8 cellular contexts compared by ENCODE assay signal in genomic region chrX:46447384-46447783, GRCh38.
DNase-seq lines count a peak whose midpoint lies in the region; ATAC-seq and TF ChIP-seq lines count a peak whose summit lies in the region.

No MANE protein-coding gene starts in this region.

- no peak overlapping the region for H2AFZ ChIP-seq in neuron (ENCODE audit: low read depth, low read length)

- H3K27me3 ChIP-seq in NT2/D1 (ENCODE audit: insufficient read depth, insufficient read length) (no peaks in the 10 kb centered on the region), endodermal cell (ENCODE audit: control insufficient read depth, insufficient read depth, low read length, poor library complexity, severe bottlenecking) (no peaks in the 10 kb centered on the region), neuron (ENCODE audit: insufficient read depth, low read length) (no peaks in the 10 kb centered on the region)

- H3K27me3 Mint-ChIP-seq in endodermal cell (ENCODE audit: insufficient read depth), result no peaks in the 10 kb centered on the region

- H3K27ac ChIP-seq in endodermal cell (ENCODE audit: low read depth, low read length), result no peak overlapping the region

- WGBS in endodermal cell (ENCODE audit: insufficient coverage in 1 of 2, insufficient read length in 1 of 2), 2 experiments, result 0 to 3% methylated on average over 2 to 13 of the region's 16 CpGs

- peaks cover 5% of the 10 kb centered on the region for H3K4me1 Mint-ChIP-seq in endodermal cell

- H3K4me3 ChIP-seq in NT2/D1 (ENCODE audit: insufficient read length, low read depth) (peak overlapping the region; percentile 67), endodermal cell (ENCODE audit: low read length) (peak overlapping the region; percentile 87), neuron (ENCODE audit: low read length) (peak overlapping the region; percentile 69)

- TF ChIP-seq CTCF in endodermal cell (conservative IDR thresholded peaks at IDR 0.05), result no peak

- peaks cover 57% of the 10 kb centered on the region for H3K9me3 Mint-ChIP-seq in endodermal cell

- H3K9me3 ChIP-seq in NT2/D1 (ENCODE audit: insufficient read depth, low read length), result no peaks in the 10 kb centered on the region
- no peaks in the 10 kb centered on the region for H3K9me3 ChIP-seq in endodermal cell (ENCODE audit: control insufficient read depth, low read length)
- H3K9me3 ChIP-seq in neuron (ENCODE audit: low read length), result no peaks in the 10 kb centered on the region

- peak overlapping the region; percentile 97 for H3K27ac Mint-ChIP-seq in endodermal cell

- H3K4me1 ChIP-seq in NT2/D1 (ENCODE audit: insufficient read depth, insufficient read length) (peaks cover 4% of the 10 kb centered on the region), endodermal cell (ENCODE audit: control insufficient read depth, insufficient read depth, low read length) (no peaks in the 10 kb centered on the region), neuron (ENCODE audit: insufficient read depth, low read length) (peaks cover 11% of the 10 kb centered on the region)

- H3K36me3 ChIP-seq in NT2/D1 (ENCODE audit: insufficient read depth, insufficient read length, low read length) (peaks cover 41% of the 10 kb centered on the region), endodermal cell (ENCODE audit: control insufficient read depth, insufficient read depth, low read length) (peaks cover 2% of the 10 kb centered on the region), neuron (ENCODE audit: insufficient read depth, low read length) (peaks cover 16% of the 10 kb centered on the region)

- H3K36me3 Mint-ChIP-seq in endodermal cell (ENCODE audit: low read depth), result peaks cover 14% of the 10 kb centered on the region

- H3K4me3 Mint-ChIP-seq in endodermal cell, result peak overlapping the region; percentile 80

- DNase-seq in activated T-cell treated with anti-CD3 and anti-CD28 coated beads for 48 hours (ENCODE audit: low read depth) (peak; percentile 29), activated T-cell treated with anti-CD3 and anti-CD28 coated beads for 4 hours (no peak), NT2/D1 (ENCODE audit: low read depth, low spot score) (no peak), endodermal cell (no peak), NCI-H1092 treated with DMSO at 0.1 percent for 48 hours (lab: John Stamatoyannopoulos, UW) (no peak), NOMO-1 treated with dmso at 0.1 percent for 144 hours (lab: John Stamatoyannopoulos, UW; ENCODE audit: unreplicated experiment) (no peak)

- peak overlapping the region; percentile 76 for H3K9ac ChIP-seq in NT2/D1 (ENCODE audit: insufficient read length, low read depth)
- peak overlapping the region; percentile 71 for H3K9ac ChIP-seq in endodermal cell (ENCODE audit: extremely low read depth, low read length, poor library complexity, severe bottlenecking)

- ATAC-seq in HG03565 (IDR thresholded peaks at IDR 0.05; ENCODE audit: unreplicated experiment), result no peak
